In genomic region chr12:96047151-96047620, GRCh38 we compare ENCODE assay signal across 8 cellular contexts. TPM values are rescaled to one million over a fixed set of nuclear protein-coding genes. Genes with fewer than 3 reads are reported as not detected.
DNase-seq lines count a peak whose midpoint lies in the region; ATAC-seq and TF ChIP-seq lines count a peak whose summit lies in the region.

No MANE protein-coding gene starts in this region.

- DNase-seq in T-helper 1 cell (no peak), MCF 10A (ENCODE audit: unreplicated experiment) (no peak), retina (no peak), 8988T (no peak)
- no peak for DNase-seq in stimulated activated naive B cell treated with anti-CD40 and anti-IgM and Interleukin-4, amounts not matched to agents 10 μg/mL and 1 μg/mL and 100 μg/mL, for 72 hours

- H3K27me3 Mint-ChIP-seq in T-helper 1 cell treated with Interleukin-12 subunit alpha and Interleukin-12 subunit beta and Interleukin-4 antibody, amounts not matched to agents 30 μg/mL and 1 μg/mL, for 36 hours (ENCODE audit: low read depth) = no peaks in the 10 kb centered on the region
- H3K27me3 Mint-ChIP-seq in MCF 10A (ENCODE audit: insufficient read depth, unreplicated experiment) = no peaks in the 10 kb centered on the region
- no peaks in the 10 kb centered on the region for H3K27me3 Mint-ChIP-seq in stimulated activated naive B cell treated with anti-CD40 and anti-IgM and Interleukin-4, amounts not matched to agents 10 μg/mL and 1 μg/mL and 100 μg/mL, for 72 hours

- POLR2A ChIA-PET in MCF 10A (lab: Yijun Ruan, JAX) = interaction anchor here (0.6 to 2.6 kb wide), 14 partner anchors 11 to 910 kb away, joined by 3 to 22 read pairs (median 3); partner anchors contain the start of gene LTA4H

- BruUV-seq in MCF 10A (replicated peaks; lab: Mats Ljungman, UMichigan) = no TSS peak

- H3K4me3 Mint-ChIP-seq in T-helper 1 cell treated with Interleukin-12 subunit alpha and Interleukin-12 subunit beta and Interleukin-4 antibody, amounts not matched to agents 30 μg/mL and 1 μg/mL, for 36 hours = peak overlapping the region; percentile 46
- peak overlapping the region; percentile 59 for H3K4me3 Mint-ChIP-seq in MCF 10A (ENCODE audit: unreplicated experiment)
- H3K4me3 Mint-ChIP-seq in stimulated activated naive B cell treated with anti-CD40 and anti-IgM and Interleukin-4, amounts not matched to agents 10 μg/mL and 1 μg/mL and 100 μg/mL, for 72 hours = peak overlapping the region in 1 of 2 donors; percentile 48

- H3K4me1 Mint-ChIP-seq in T-helper 1 cell treated with Interleukin-12 subunit alpha and Interleukin-12 subunit beta and Interleukin-4 antibody, amounts not matched to agents 30 μg/mL and 1 μg/mL, for 36 hours (ENCODE audit: low read depth) = peaks cover 39% of the 10 kb centered on the region
- peaks cover 36% of the 10 kb centered on the region for H3K4me1 Mint-ChIP-seq in MCF 10A (ENCODE audit: insufficient read depth, unreplicated experiment)
- peaks cover 43 to 67% of the 10 kb centered on the region in 2 donors for H3K4me1 Mint-ChIP-seq in stimulated activated naive B cell treated with anti-CD40 and anti-IgM and Interleukin-4, amounts not matched to agents 10 μg/mL and 1 μg/mL and 100 μg/mL, for 72 hours

- no peak for TF ChIP-seq CTCF in MCF 10A (IDR thresholded peaks at IDR 0.05; ENCODE audit: unreplicated experiment)

- peaks cover 3% of the 10 kb centered on the region for H3K36me3 Mint-ChIP-seq in T-helper 1 cell treated with Interleukin-12 subunit alpha and Interleukin-12 subunit beta and Interleukin-4 antibody, amounts not matched to agents 30 μg/mL and 1 μg/mL, for 36 hours (ENCODE audit: low read depth)
- no peaks in the 10 kb centered on the region for H3K36me3 Mint-ChIP-seq in MCF 10A (ENCODE audit: insufficient read depth, unreplicated experiment)
- H3K36me3 Mint-ChIP-seq in stimulated activated naive B cell treated with anti-CD40 and anti-IgM and Interleukin-4, amounts not matched to agents 10 μg/mL and 1 μg/mL and 100 μg/mL, for 72 hours = no peaks in the 10 kb centered on the region

- ATAC-seq in HG03103 (IDR thresholded peaks at IDR 0.05; ENCODE audit: low read depth, unreplicated experiment) (peak; percentile 18), HG03139 (IDR thresholded peaks at IDR 0.05; ENCODE audit: unreplicated experiment) (no peak)
- ATAC-seq in stimulated activated naive B cell treated with anti-CD40 and anti-IgM and Interleukin-4, amounts not matched to agents 10 μg/mL and 1 μg/mL and 100 μg/mL, for 72 hours (replicated peaks) = peak; percentile 24 to 41

- peak overlapping the region; percentile 83 for H3K27ac Mint-ChIP-seq in T-helper 1 cell treated with Interleukin-12 subunit alpha and Interleukin-12 subunit beta and Interleukin-4 antibody, amounts not matched to agents 30 μg/mL and 1 μg/mL, for 36 hours
- H3K27ac Mint-ChIP-seq in MCF 10A (ENCODE audit: low read depth, unreplicated experiment) = peak overlapping the region; percentile 83
- peak overlapping the region; percentile 79 for H3K27ac Mint-ChIP-seq in stimulated activated naive B cell treated with anti-CD40 and anti-IgM and Interleukin-4, amounts not matched to agents 10 μg/mL and 1 μg/mL and 100 μg/mL, for 72 hours

- intact Hi-C loops in MCF 10A (cut with micrococcal nuclease) = no loop called here

- CTCF ChIA-PET in MCF 10A (lab: Yijun Ruan, JAX) = interaction anchor here (0.6 to 1.6 kb wide), 2 partner anchors 14 to 100 kb away, joined by 3 to 9 read pairs; no protein-coding TSS in a partner anchor

- peaks cover 9% of the 10 kb centered on the region for H3K9me3 Mint-ChIP-seq in T-helper 1 cell treated with Interleukin-12 subunit alpha and Interleukin-12 subunit beta and Interleukin-4 antibody, amounts not matched to agents 30 μg/mL and 1 μg/mL, for 36 hours
- no peaks in the 10 kb centered on the region for H3K9me3 Mint-ChIP-seq in MCF 10A (ENCODE audit: unreplicated experiment)
- peaks cover 3% of the 10 kb centered on the region in 2 donors for H3K9me3 Mint-ChIP-seq in stimulated activated naive B cell treated with anti-CD40 and anti-IgM and Interleukin-4, amounts not matched to agents 10 μg/mL and 1 μg/mL and 100 μg/mL, for 72 hours

RNA-seq across cellular contexts. Expression of gene LTA4H, which starts 11.8 kb away (rescaled TPM):
- 52.3 and 66.0 TPM in 2 replicates for total RNA-seq in MCF 10A (2022)

RNA-seq across cellular contexts. Expression of gene HAL, which starts 51.0 kb away (rescaled TPM):
- total RNA-seq in MCF 10A (2022) = 0.27 and 1.1 TPM in 2 replicates
